In genomic region chr15:55590788-55591187, GRCh38 we compare ENCODE assay signal across 22 cellular contexts. TPM values are rescaled to one million over a fixed set of nuclear protein-coding genes. Genes with fewer than 3 reads are reported as not detected.
"Had no signal": no experiment of that assay in that cellular context is flagged by ENCODE, and none has a peak within 500 bp of the region (broad histone marks: within the 10 kb centered on the region; RNA-seq: fewer than 3 reads in every experiment).

No MANE protein-coding gene starts in this region.

- FAIRE-seq: HTR-8/SVneo had no signal

- H3K9me3 ChIP-seq: MG63, SJCRH30 had no signal

- H3K4me1 ChIP-seq: SJCRH30 had no signal

- H3K27me3 ChIP-seq: MG63, SJCRH30 had no signal

- H3K4me3 ChIP-seq: MG63, SJCRH30 had no signal

- H3K36me3 ChIP-seq: MG63 had no signal

- H3K4me2 ChIP-seq: KMS-11 had no signal

- ATAC-seq: Panc1, PC-3, SK-N-SH treated with all-trans-retinoic acid at 6 μM for 48 hours had no signal

- H3K9ac ChIP-seq: KMS-11 had no signal

- DNase-seq: MG63, NCI-H1092 treated with DMSO at 0.1 percent for 48 hours, NCI-H1436, NCI-H187, NCI-H2029, NCI-H2081 treated with DMSO at 0.1 percent for 48 hours, NCI-H2171, NCI-H226, NCI-H446, NCI-H510A, NCI-H524 treated with DMSO at 0.1 percent for 48 hours, NCI-H69, NCI-H774, PC-3, SHP77 treated with DMSO at 0.1 percent for 48 hours, SJCRH30 had no signal

- H3K27ac ChIP-seq: KMS-11, RWPE1, SJCRH30 had no signal

RNA-seq across cellular contexts. Expression of gene PYGO1, which starts 2.6 kb away (rescaled TPM):
- total RNA-seq: OCI-LY7 had no signal
